In the genomic region with DNA sequence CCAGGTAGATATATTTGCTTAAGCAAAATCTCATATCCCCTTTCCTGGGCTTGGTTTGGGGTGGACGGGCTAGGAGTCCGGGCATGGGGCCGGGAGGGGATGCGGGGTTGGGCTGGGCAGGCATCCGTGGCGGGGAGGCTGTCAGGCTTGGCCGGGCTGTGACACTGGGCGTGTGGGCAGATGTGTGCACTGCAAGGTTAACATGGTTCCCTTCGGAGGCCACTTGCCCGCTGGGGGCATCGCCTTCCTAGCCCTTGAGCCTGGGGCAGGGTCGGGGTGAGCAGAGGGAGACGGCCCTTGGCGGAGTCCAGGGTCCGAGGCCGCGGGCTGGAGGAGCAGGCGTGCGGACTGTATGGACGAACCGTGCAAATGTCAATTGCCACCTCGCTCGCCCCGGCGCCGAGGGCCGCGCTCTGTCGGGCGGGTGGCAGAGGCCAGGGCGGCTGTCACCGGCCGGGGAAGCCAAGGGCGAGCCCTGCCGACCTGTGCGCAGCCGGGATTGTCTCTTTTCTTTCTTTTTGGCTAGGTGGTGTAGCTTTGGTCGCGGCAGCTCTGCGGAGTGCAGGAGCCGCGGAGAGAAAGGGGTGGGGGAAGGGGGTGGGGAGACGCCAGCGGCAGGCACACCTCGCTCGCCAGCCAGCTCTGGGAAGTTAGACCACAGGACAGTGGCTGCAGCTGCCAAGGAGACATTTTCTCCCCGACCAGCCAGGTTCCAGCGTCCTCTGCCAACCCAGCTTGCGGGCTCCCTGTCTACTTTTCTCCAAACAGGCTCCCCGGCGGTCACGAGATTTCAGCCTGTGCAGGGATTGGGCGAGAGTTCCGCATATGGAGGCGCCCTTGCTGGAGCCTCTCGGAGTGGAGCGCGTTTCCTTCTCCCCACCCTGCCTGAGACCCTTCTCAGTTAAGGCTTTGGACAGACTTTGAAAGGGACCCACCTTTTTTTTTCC, we compare ENCODE assay signal across 1 cellular context.
TF ChIP-seq lines count a peak whose summit lies in the region.

No MANE protein-coding gene starts in this region.

TF ChIP-seq in HepG2, 621 proteins besides CTCF, POLR2A, EP300 and RAD21 (continued from another document and continues in another):
- TF ChIP-seq ZNF407 (CRISPR knock-in tag; IDR thresholded peaks at IDR 0.05; ENCODE audit: not compliant biosample characterization) (no peak), ARHGAP35 (CRISPR knock-in tag; IDR thresholded peaks at IDR 0.05; ENCODE audit: borderline replicate concordance) (0 out of 2 replicates have a peak, but pooled peaks have one; percentile 27), MTERF4 (CRISPR knock-in tag; IDR thresholded peaks at IDR 0.05) (peak; percentile 36; the same call in 1 of the 2 replicates), NFIB (CRISPR knock-in tag; IDR thresholded peaks at IDR 0.05; ENCODE audit: borderline replicate concordance) (no peak), TBL1XR1 (IDR thresholded peaks at IDR 0.05; ENCODE audit: borderline replicate concordance, low read length, partially characterized antibody) (no peak), U2AF2 (IDR thresholded peaks at IDR 0.05; ENCODE audit: low read depth, low read length) (no peak), ZSCAN20 (CRISPR knock-in tag; IDR thresholded peaks at IDR 0.05; ENCODE audit: borderline replicate concordance) (no peak), MAZ (IDR thresholded peaks at IDR 0.05; ENCODE audit: borderline replicate concordance, low read depth, low read length) (no peak), MAZ (CRISPR knock-in tag; IDR thresholded peaks at IDR 0.05; ENCODE audit: low read depth) (0 out of 2 replicates have a peak, but pooled peaks have one; percentile 17), TIGD3 (CRISPR knock-in tag; IDR thresholded peaks at IDR 0.05; ENCODE audit: borderline replicate concordance) (no peak), RFX1 (IDR thresholded peaks at IDR 0.05) (no peak), ETV5 (CRISPR knock-in tag; IDR thresholded peaks at IDR 0.05; ENCODE audit: borderline replicate concordance) (no peak), ZNF468 (CRISPR knock-in tag; IDR thresholded peaks at IDR 0.05) (no peak), ZNF234 (CRISPR knock-in tag; conservative IDR thresholded peaks at IDR 0.05) (0 out of 2 replicates have a peak, but pooled peaks have one; percentile 58), HDAC6 (IDR thresholded peaks at IDR 0.05; ENCODE audit: low read depth, low read length) (no peak), FOXC1 (CRISPR knock-in tag; IDR thresholded peaks at IDR 0.05; ENCODE audit: borderline replicate concordance) (0 out of 2 replicates have a peak, but pooled peaks have one; percentile 61), ZNF263 (CRISPR knock-in tag; IDR thresholded peaks at IDR 0.05) (peak; percentile 6; the same call in 1 of the 2 replicates), KLF15 (CRISPR knock-in tag; IDR thresholded peaks at IDR 0.05; ENCODE audit: borderline replicate concordance) (no peak), ZBTB42 (CRISPR knock-in tag; IDR thresholded peaks at IDR 0.05) (peak; percentile 41; the same call in 1 of the 2 replicates), NFKBIZ (CRISPR knock-in tag; IDR thresholded peaks at IDR 0.05) (no peak), ZNF225 (CRISPR knock-in tag; IDR thresholded peaks at IDR 0.05) (no peak)
- TF ChIP-seq, protein P1, sequence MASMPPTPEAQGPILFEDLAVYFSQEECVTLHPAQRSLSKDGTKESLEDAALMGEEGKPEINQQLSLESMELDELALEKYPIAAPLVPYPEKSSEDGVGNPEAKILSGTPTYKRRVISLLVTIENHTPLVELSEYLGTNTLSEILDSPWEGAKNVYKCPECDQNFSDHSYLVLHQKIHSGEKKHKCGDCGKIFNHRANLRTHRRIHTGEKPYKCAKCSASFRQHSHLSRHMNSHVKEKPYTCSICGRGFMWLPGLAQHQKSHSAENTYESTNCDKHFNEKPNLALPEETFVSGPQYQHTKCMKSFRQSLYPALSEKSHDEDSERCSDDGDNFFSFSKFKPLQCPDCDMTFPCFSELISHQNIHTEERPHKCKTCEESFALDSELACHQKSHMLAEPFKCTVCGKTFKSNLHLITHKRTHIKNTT (CRISPR knock-in tag; IDR thresholded peaks at IDR 0.05): no peak
- TF ChIP-seq, protein P2, sequence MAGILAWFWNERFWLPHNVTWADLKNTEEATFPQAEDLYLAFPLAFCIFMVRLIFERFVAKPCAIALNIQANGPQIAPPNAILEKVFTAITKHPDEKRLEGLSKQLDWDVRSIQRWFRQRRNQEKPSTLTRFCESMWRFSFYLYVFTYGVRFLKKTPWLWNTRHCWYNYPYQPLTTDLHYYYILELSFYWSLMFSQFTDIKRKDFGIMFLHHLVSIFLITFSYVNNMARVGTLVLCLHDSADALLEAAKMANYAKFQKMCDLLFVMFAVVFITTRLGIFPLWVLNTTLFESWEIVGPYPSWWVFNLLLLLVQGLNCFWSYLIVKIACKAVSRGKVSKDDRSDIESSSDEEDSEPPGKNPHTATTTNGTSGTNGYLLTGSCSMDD (CRISPR knock-in tag; IDR thresholded peaks at IDR 0.05): no peak
- TF ChIP-seq, protein P3, sequence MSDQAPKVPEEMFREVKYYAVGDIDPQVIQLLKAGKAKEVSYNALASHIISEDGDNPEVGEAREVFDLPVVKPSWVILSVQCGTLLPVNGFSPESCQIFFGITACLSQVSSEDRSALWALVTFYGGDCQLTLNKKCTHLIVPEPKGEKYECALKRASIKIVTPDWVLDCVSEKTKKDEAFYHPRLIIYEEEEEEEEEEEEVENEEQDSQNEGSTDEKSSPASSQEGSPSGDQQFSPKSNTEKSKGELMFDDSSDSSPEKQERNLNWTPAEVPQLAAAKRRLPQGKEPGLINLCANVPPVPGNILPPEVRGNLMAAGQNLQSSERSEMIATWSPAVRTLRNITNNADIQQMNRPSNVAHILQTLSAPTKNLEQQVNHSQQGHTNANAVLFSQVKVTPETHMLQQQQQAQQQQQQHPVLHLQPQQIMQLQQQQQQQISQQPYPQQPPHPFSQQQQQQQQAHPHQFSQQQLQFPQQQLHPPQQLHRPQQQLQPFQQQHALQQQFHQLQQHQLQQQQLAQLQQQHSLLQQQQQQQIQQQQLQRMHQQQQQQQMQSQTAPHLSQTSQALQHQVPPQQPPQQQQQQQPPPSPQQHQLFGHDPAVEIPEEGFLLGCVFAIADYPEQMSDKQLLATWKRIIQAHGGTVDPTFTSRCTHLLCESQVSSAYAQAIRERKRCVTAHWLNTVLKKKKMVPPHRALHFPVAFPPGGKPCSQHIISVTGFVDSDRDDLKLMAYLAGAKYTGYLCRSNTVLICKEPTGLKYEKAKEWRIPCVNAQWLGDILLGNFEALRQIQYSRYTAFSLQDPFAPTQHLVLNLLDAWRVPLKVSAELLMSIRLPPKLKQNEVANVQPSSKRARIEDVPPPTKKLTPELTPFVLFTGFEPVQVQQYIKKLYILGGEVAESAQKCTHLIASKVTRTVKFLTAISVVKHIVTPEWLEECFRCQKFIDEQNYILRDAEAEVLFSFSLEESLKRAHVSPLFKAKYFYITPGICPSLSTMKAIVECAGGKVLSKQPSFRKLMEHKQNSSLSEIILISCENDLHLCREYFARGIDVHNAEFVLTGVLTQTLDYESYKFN (CRISPR knock-in tag; conservative IDR thresholded peaks at IDR 0.05): peak; percentile 43; the same call in 1 of the 2 replicates
- TF ChIP-seq, protein P4, sequence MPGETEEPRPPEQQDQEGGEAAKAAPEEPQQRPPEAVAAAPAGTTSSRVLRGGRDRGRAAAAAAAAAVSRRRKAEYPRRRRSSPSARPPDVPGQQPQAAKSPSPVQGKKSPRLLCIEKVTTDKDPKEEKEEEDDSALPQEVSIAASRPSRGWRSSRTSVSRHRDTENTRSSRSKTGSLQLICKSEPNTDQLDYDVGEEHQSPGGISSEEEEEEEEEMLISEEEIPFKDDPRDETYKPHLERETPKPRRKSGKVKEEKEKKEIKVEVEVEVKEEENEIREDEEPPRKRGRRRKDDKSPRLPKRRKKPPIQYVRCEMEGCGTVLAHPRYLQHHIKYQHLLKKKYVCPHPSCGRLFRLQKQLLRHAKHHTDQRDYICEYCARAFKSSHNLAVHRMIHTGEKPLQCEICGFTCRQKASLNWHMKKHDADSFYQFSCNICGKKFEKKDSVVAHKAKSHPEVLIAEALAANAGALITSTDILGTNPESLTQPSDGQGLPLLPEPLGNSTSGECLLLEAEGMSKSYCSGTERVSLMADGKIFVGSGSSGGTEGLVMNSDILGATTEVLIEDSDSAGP (CRISPR knock-in tag; IDR thresholded peaks at IDR 0.05; ENCODE audit: borderline replicate concordance): peak; percentile 49; the same call in 1 of the 2 replicates
